In the genomic region with DNA sequence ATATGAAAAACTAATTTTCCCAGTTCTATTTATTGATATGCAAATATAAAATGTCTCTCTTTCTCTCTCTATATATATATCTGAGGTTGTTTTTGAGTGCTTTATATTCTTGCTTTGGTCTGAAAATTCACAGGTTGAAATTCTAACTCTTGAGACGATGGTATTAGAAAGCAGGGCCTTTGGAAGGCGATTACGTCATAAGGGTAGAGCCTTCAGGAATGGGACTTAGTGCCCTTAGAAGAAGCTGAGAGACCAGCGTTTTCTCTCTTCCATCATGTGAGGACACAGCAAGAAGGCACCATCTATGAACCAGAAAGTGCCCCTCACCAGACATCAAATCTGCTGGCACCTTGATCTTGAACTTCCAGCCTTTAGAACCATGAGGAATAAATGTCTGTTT, we compare ENCODE assay signal across 24 cellular contexts.
"Had no signal": no experiment of that assay in that cellular context is flagged by ENCODE, and none has a peak within 500 bp of the region (broad histone marks: within the 10 kb centered on the region; RNA-seq: fewer than 3 reads in every experiment).

No MANE protein-coding gene starts in this region.

- FAIRE-seq: colon, endothelial cell of umbilical vein, islet of Langerhans, keratinocyte had no signal

- DNase-seq: dermis blood vessel endothelial cell; dorsolateral prefrontal cortex; effector CD4-positive, alpha-beta T cell; effector memory CD4-positive, alpha-beta T cell; esophagus squamous epithelium; foreskin fibroblast; foreskin melanocyte; gastrocnemius medialis; glutamatergic neuron; head of caudate nucleus; heart right ventricle; hippocampal formation; left cardiac atrium; left lung; left ventricle myocardium superior; lower lobe of right lung; mesenchymal stem cell; mucosa of descending colon; naive thymus-derived CD4-positive, alpha-beta T cell had no signal

- H3K4me1 ChIP-seq: gastrocnemius medialis, left lung, lower lobe of right lung had no signal

- H3K27ac ChIP-seq: coronary artery, dorsolateral prefrontal cortex, esophagus squamous epithelium, gastrocnemius medialis, heart right ventricle, left lung, lower lobe of right lung had no signal

- H3K27me3 ChIP-seq: dorsolateral prefrontal cortex, heart right ventricle, left lung had no signal

- H3K9me3 ChIP-seq: esophagus squamous epithelium, gastrocnemius medialis, left lung, lower lobe of right lung, mucosa of descending colon had no signal

- H3K36me3 ChIP-seq: esophagus squamous epithelium, gastrocnemius medialis, heart right ventricle, left lung, lower lobe of right lung had no signal

- H3K4me3 ChIP-seq: coronary artery, dorsolateral prefrontal cortex, esophagus squamous epithelium, gastrocnemius medialis, heart right ventricle, left lung, lower lobe of right lung, mucosa of descending colon had no signal

- ATAC-seq: gastrocnemius medialis; heart right ventricle; left cardiac atrium; left lung; left ventricle myocardium superior; lower lobe of right lung; mucosa of descending colon; naive thymus-derived CD4-positive, alpha-beta T cell had no signal
